Comparison of ENCODE assay signal across 1 cellular context in the genomic region with DNA sequence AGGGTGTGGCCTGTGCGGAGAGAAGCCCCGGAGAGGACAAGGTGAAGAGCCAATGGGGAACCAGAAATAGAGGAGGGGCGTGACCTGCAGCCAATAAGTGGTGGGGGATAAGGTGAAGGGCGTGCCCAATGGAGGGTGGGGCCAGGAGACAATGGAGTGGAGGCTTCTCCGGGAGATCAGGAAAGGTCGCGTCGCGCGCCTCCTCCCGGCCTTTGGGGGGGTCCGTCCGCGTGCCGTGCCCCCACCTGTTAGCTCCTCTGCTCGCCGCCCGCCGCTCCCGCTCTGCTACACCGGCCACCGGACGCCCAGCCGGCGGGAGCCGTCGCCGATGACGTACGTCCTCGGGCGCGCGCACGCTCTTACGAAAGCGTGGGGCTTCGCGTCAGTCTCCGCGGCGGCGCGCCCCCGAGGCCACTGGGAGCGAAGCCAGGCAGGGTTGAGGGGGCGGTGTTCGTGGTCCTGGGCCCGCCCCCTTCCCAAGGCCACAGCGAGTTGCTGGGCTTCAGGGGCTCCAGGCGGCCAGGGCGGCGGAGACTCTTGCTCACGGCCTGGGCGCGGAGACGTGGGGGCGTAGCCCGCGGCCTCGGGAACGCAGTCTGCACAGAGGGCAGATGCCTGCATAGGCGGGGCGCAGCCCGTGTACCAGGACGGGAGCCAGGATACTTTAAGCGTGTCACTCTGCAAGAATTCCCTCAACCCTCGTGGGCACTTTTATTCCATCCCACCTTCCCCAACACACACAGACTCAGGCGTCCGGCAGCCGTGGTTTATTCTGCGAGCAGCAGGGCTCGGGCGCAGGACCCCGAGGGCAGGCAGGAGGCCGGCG.
TF ChIP-seq lines count a peak whose summit lies in the region.

A gene (minus strand): TSS at position 337 of the 826 bp plus-strand sequence. CDS start 3,353 bp downstream, outside the sequence.

TF ChIP-seq in HepG2, 621 proteins besides CTCF, POLR2A, EP300 and RAD21 (continued from another document):
- TF ChIP-seq ZNF543 (CRISPR knock-in tag; IDR thresholded peaks at IDR 0.05), result peak; percentile 76; the same call in 1 of the 2 replicates
- TF ChIP-seq PRMT3 (CRISPR knock-in tag; IDR thresholded peaks at IDR 0.05; ENCODE audit: borderline replicate concordance, low read depth), result no peak
- no peak; the same call in 1 of the 2 replicates for TF ChIP-seq ZNF101 (CRISPR knock-in tag; IDR thresholded peaks at IDR 0.05; ENCODE audit: borderline replicate concordance, low read depth)
- TF ChIP-seq, protein P1, sequence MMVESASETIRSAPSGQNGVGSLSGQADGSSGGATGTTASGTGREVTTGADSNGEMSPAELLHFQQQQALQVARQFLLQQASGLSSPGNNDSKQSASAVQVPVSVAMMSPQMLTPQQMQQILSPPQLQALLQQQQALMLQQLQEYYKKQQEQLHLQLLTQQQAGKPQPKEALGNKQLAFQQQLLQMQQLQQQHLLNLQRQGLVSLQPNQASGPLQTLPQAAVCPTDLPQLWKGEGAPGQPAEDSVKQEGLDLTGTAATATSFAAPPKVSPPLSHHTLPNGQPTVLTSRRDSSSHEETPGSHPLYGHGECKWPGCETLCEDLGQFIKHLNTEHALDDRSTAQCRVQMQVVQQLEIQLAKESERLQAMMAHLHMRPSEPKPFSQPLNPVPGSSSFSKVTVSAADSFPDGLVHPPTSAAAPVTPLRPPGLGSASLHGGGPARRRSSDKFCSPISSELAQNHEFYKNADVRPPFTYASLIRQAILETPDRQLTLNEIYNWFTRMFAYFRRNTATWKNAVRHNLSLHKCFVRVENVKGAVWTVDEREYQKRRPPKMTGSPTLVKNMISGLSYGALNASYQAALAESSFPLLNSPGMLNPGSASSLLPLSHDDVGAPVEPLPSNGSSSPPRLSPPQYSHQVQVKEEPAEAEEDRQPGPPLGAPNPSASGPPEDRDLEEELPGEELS (CRISPR knock-in tag; IDR thresholded peaks at IDR 0.05), result peak; percentile 44; the same call in 1 of the 2 replicates
- TF ChIP-seq, protein P2, sequence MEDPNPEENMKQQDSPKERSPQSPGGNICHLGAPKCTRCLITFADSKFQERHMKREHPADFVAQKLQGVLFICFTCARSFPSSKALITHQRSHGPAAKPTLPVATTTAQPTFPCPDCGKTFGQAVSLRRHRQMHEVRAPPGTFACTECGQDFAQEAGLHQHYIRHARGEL (CRISPR knock-in tag; IDR thresholded peaks at IDR 0.05), result no peak
- no peak for TF ChIP-seq BRCA1 (CRISPR knock-in tag; IDR thresholded peaks at IDR 0.05)
- 0 out of 2 replicates have a peak, but pooled peaks have one; percentile 60 for TF ChIP-seq ZNF441 (CRISPR knock-in tag; IDR thresholded peaks at IDR 0.05; ENCODE audit: borderline replicate concordance)
- TF ChIP-seq, protein P3, sequence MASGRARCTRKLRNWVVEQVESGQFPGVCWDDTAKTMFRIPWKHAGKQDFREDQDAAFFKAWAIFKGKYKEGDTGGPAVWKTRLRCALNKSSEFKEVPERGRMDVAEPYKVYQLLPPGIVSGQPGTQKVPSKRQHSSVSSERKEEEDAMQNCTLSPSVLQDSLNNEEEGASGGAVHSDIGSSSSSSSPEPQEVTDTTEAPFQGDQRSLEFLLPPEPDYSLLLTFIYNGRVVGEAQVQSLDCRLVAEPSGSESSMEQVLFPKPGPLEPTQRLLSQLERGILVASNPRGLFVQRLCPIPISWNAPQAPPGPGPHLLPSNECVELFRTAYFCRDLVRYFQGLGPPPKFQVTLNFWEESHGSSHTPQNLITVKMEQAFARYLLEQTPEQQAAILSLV (CRISPR knock-in tag; IDR thresholded peaks at IDR 0.05; ENCODE audit: borderline replicate concordance), result peak; percentile 75
- TF ChIP-seq MAZ (IDR thresholded peaks at IDR 0.05; ENCODE audit: borderline replicate concordance, low read depth, low read length), result peak; percentile 70; the same call in 1 of the 2 replicates
- peak; percentile 91 for TF ChIP-seq MAZ (CRISPR knock-in tag; IDR thresholded peaks at IDR 0.05; ENCODE audit: low read depth)
- peak; percentile 69; the same call in 1 of the 2 replicates for TF ChIP-seq SP1 (IDR thresholded peaks at IDR 0.05)
- peak; percentile 95 for TF ChIP-seq SP1 (CRISPR knock-in tag; IDR thresholded peaks at IDR 0.05)
